21 cellular contexts compared by ENCODE assay signal in the genomic region with DNA sequence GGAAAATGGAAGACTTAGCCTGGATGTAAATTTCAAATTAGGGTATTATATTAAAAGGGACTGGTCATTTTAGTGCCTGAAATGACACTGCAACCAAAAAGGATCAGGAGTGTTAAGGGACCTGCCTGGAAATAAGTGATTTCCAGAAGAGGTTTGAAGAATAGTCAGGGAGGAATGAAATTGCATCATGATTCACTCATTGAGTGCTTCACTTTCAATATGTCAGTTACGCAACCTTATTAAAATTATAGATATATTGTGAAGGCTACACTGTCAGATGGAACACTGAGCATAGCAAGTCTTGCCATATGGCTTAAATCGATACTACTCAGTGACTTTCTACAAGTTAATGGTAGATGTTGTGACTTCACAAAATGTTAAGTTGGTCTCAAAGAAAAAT.
"Had no signal": no experiment of that assay in that cellular context is flagged by ENCODE, and none has a peak within 500 bp of the region (broad histone marks: within the 10 kb centered on the region; RNA-seq: fewer than 3 reads in every experiment).

No MANE protein-coding gene starts in this region.

- H3K36me3 Mint-ChIP-seq: memory B cell, mesothelial cell of epicardium, natural killer cell, neural progenitor cell had no signal

- H3K9me3 Mint-ChIP-seq: dendritic cell treated with granulocyte-macrophage colony-stimulating factor and Interleukin-4, amounts not matched to agents 40 ng/mL and 50 ng/mL, for 4 days; effector memory CD8-positive, alpha-beta T cell; immature natural killer cell; neural progenitor cell had no signal

- FAIRE-seq: colon, kidney had no signal

- H3K4me3 Mint-ChIP-seq: dendritic cell treated with granulocyte-macrophage colony-stimulating factor and Interleukin-4, amounts not matched to agents 40 ng/mL and 50 ng/mL, for 4 days; effector memory CD8-positive, alpha-beta T cell; immature natural killer cell; memory B cell; mesothelial cell of epicardium; natural killer cell; neural progenitor cell had no signal

- H3K4me1 ChIP-seq: foreskin keratinocyte, left ventricle myocardium inferior, lower lobe of right lung, neural progenitor cell, right atrium auricular region had no signal

- H3K27ac Mint-ChIP-seq: dendritic cell treated with granulocyte-macrophage colony-stimulating factor and Interleukin-4, amounts not matched to agents 40 ng/mL and 50 ng/mL, for 4 days; effector memory CD8-positive, alpha-beta T cell; immature natural killer cell; memory B cell; mesothelial cell of epicardium; natural killer cell; neural progenitor cell had no signal

- H3K4me3 ChIP-seq: left ventricle myocardium inferior, lower lobe of right lung, neural progenitor cell, ovary, right atrium auricular region, smooth muscle cell had no signal

- H3K27ac ChIP-seq: foreskin keratinocyte, left ventricle myocardium inferior, lower lobe of right lung, neural progenitor cell, ovary, right atrium auricular region had no signal

- ATAC-seq: effector memory CD8-positive, alpha-beta T cell; foreskin keratinocyte; left cardiac atrium; lower lobe of right lung; natural killer cell had no signal

- H3K27me3 Mint-ChIP-seq: dendritic cell treated with granulocyte-macrophage colony-stimulating factor and Interleukin-4, amounts not matched to agents 40 ng/mL and 50 ng/mL, for 4 days; memory B cell had no signal

- H3K9me3 ChIP-seq: left ventricle myocardium inferior, lower lobe of right lung, ovary, right atrium auricular region had no signal

- H3K9ac ChIP-seq: neural progenitor cell had no signal

- H3K4me1 Mint-ChIP-seq: memory B cell, neural progenitor cell had no signal

- H3K4me2 ChIP-seq: neural progenitor cell, smooth muscle cell had no signal

- H3K27me3 ChIP-seq: foreskin keratinocyte, neural progenitor cell, ovary, right atrium auricular region had no signal

- H2AFZ ChIP-seq: neural progenitor cell had no signal

- H3K36me3 ChIP-seq: left ventricle myocardium inferior, lower lobe of right lung, neural progenitor cell, ovary, right atrium auricular region had no signal

- DNase-seq: effector memory CD8-positive, alpha-beta T cell; erythroblast; foreskin keratinocyte; immature natural killer cell; kidney; left cardiac atrium; left ventricle myocardium inferior; lower lobe of right lung; natural killer cell; nucleus accumbens; ovary; stimulated activated CD4-positive, alpha-beta T cell treated with anti-CD3 and anti-CD28 coated beads, Interleukin-2, amount 100 ng/mL, for 48 hours; stimulated activated naive CD4-positive, alpha-beta T cell treated with Interleukin-2 at 50 U/mL for 16 hours; trophoblast cell had no signal
